ENCODE assay signal across 20 cellular contexts in genomic region chr3:162274070-162274469, GRCh38.
"Had no signal": no experiment of that assay in that cellular context is flagged by ENCODE, and none has a peak within 500 bp of the region (broad histone marks: within the 10 kb centered on the region; RNA-seq: fewer than 3 reads in every experiment).

No MANE protein-coding gene starts in this region.

- DNase-seq: naive thymus-derived CD8-positive, alpha-beta T cell; nephron progenitor cell; nucleus accumbens; pancreas; psoas muscle; right cardiac atrium; right lobe of liver; sigmoid colon; small intestine; stimulated activated CD4-positive, alpha-beta T cell treated with anti-CD3 and anti-CD28 coated beads, Interleukin-15, amount 100 ng/mL, for 24 hours; stimulated activated CD4-positive, alpha-beta T cell treated with anti-CD3 and anti-CD28 coated beads, Interleukin-2, amount 100 ng/mL, for 24 hours; stimulated activated CD4-positive, alpha-beta T cell treated with anti-CD3 and anti-CD28 coated beads, Interleukin-2, amount 100 ng/mL, for 48 hours; stimulated activated CD4-positive, alpha-beta T cell treated with anti-CD3 and anti-CD28 coated beads, Interleukin-4, amount 100 ng/mL, for 24 hours; stimulated activated naive B cell treated with anti-CD40 and anti-IgM and Interleukin-4, amounts not matched to agents 10 μg/mL and 1 μg/mL and 100 μg/mL, for 72 hours; stimulated activated naive CD4-positive, alpha-beta T cell treated with Interleukin-2 at 50 U/mL for 16 hours; stomach; tibial artery; transverse colon; upper lobe of right lung; uterus had no signal

- H3K4me3 ChIP-seq: pancreas, psoas muscle, right lobe of liver, sigmoid colon, stomach, tibial artery, transverse colon, upper lobe of right lung, uterus had no signal

- FAIRE-seq: pancreas, small intestine had no signal
